ENCODE assay signal across 9 cellular contexts in the genomic region with DNA sequence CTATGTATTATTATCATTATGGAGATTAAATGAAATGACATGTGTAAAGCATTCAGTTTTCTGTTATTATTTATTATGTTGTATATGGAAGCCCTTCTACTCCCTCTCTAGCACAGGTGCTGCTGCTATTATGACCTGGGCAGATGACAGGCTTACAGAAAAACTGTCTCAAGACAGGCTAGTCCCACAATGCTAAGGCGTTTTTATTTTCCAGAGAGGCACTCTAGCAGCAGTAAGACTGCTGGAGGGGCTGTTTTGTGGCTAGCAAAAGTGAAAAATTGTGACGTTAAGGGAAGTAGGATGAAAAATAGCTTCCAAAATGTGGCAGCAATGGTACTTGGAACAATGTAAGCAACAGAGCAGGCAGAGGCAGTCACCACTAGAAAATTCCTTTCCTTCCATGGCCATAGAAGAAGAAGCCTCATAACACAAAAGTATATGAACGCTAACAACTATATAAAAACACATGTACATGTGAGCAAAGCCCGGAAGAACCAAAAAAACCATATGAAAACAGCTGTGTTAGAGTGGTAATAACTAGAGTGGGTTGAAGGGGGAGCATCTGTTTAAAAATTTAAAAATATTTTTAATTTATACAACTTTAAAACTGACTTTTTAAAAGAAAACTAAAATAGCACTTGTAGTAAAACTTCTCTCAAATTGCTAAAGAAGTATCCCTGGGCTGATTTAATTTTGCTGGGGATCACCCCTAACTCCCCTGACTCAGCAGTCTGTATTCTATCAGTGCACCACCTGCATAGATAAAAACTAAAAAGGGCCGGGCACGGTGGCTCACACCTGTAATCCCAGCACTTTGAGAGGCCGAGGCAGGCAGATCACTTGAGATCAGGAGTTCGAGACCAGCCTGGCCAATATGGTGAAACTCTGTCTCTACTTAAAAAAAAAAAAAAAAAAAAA. TPM values are rescaled to one million over a fixed set of nuclear protein-coding genes. Genes with fewer than 3 reads are reported as not detected.
DNase-seq lines count a peak whose midpoint lies in the region; ATAC-seq and TF ChIP-seq lines count a peak whose summit lies in the region.
"Had no signal": no experiment of that assay in that cellular context is flagged by ENCODE, and none has a peak within 500 bp of the region (broad histone marks: within the 10 kb centered on the region; RNA-seq: fewer than 3 reads in every experiment).

No MANE protein-coding gene starts in this region.

- peaks cover 23 to 81% (median 53%) of the 10 kb centered on the region in 4 donors for H3K4me1 ChIP-seq in stomach

- no peaks in the 10 kb centered on the region for H3K27me3 ChIP-seq in stomach

- H3K27ac ChIP-seq in stomach = peak overlapping the region in 4 of 5 donors; percentile 24 to 67 (median 48)

- peak overlapping the region; percentile 1 for H3K27ac Mint-ChIP-seq in activated T-cell treated with anti-CD3 and anti-CD28 coated beads, Interleukin-2, amount 50 U/mL, for 72 hours
- H3K27ac Mint-ChIP-seq in activated T-helper 1 cell treated with anti-CD3 and anti-CD28 coated beads, Interleukin-12 subunit alpha, Interleukin-12 subunit beta, Interleukin-2, Interleukin-4 antibody, amounts not matched to agents 30 ng/mL and 10 ng/mL and 1 ng/mL, durations not matched to agents 14 hours and 24 hours and 36 hours = peak overlapping the region; percentile 3

- WGBS in stomach, 5 donors = 38 to 54% (median 42%) methylated on average over 8 of the region's 8 CpGs

- TF ChIP-seq POLR2A in stomach (IDR thresholded peaks at IDR 0.05) = no peak

- no peak for TF ChIP-seq EP300 in stomach (IDR thresholded peaks at IDR 0.05)

- H3K36me3 ChIP-seq in stomach = no peaks in the 10 kb centered on the region

- H3K4me3 Mint-ChIP-seq in activated T-cell treated with anti-CD3 and anti-CD28 coated beads, Interleukin-2, amount 50 U/mL, for 72 hours = peak overlapping the region; percentile 5 to 8
- H3K4me3 Mint-ChIP-seq in activated T-helper 1 cell treated with anti-CD3 and anti-CD28 coated beads, Interleukin-12 subunit alpha, Interleukin-12 subunit beta, Interleukin-2, Interleukin-4 antibody, amounts not matched to agents 30 ng/mL and 10 ng/mL and 1 ng/mL, durations not matched to agents 14 hours and 24 hours and 36 hours = no peak overlapping the region

- no peaks in the 10 kb centered on the region for H3K27me3 Mint-ChIP-seq in activated T-cell treated with anti-CD3 and anti-CD28 coated beads, Interleukin-2, amount 50 U/mL, for 72 hours (ENCODE audit: low read depth)
- no peaks in the 10 kb centered on the region for H3K27me3 Mint-ChIP-seq in activated T-helper 1 cell treated with anti-CD3 and anti-CD28 coated beads, Interleukin-12 subunit alpha, Interleukin-12 subunit beta, Interleukin-2, Interleukin-4 antibody, amounts not matched to agents 30 ng/mL and 10 ng/mL and 1 ng/mL, durations not matched to agents 14 hours and 24 hours and 36 hours (ENCODE audit: insufficient read depth)

- no peaks in the 10 kb centered on the region for H3K9me3 ChIP-seq in stomach

- no peaks in the 10 kb centered on the region for H3K36me3 Mint-ChIP-seq in activated T-cell treated with anti-CD3 and anti-CD28 coated beads, Interleukin-2, amount 50 U/mL, for 72 hours (ENCODE audit: insufficient read depth in 2 of 2)
- peaks cover 5% of the 10 kb centered on the region for H3K36me3 Mint-ChIP-seq in activated T-helper 1 cell treated with anti-CD3 and anti-CD28 coated beads, Interleukin-12 subunit alpha, Interleukin-12 subunit beta, Interleukin-2, Interleukin-4 antibody, amounts not matched to agents 30 ng/mL and 10 ng/mL and 1 ng/mL, durations not matched to agents 14 hours and 24 hours and 36 hours (ENCODE audit: low read depth)

- ATAC-seq in activated T-cell treated with anti-CD3 and anti-CD28 coated beads, Interleukin-2, amount 50 U/mL, for 72 hours (replicated peaks in 1 of 2) = no peak
- ATAC-seq in left ventricle myocardium superior (peak; percentile 46), HG03469 (IDR thresholded peaks at IDR 0.05; ENCODE audit: unreplicated experiment) (no peak), GM18502 (IDR thresholded peaks at IDR 0.05; ENCODE audit: poor library complexity, unreplicated experiment) (no peak)

- H3K9me3 Mint-ChIP-seq in activated T-cell treated with anti-CD3 and anti-CD28 coated beads, Interleukin-2, amount 50 U/mL, for 72 hours = no peaks in the 10 kb centered on the region
- no peaks in the 10 kb centered on the region for H3K9me3 Mint-ChIP-seq in activated T-helper 1 cell treated with anti-CD3 and anti-CD28 coated beads, Interleukin-12 subunit alpha, Interleukin-12 subunit beta, Interleukin-2, Interleukin-4 antibody, amounts not matched to agents 30 ng/mL and 10 ng/mL and 1 ng/mL, durations not matched to agents 14 hours and 24 hours and 36 hours

- peaks cover 46% of the 10 kb centered on the region for H3K4me1 Mint-ChIP-seq in activated T-cell treated with anti-CD3 and anti-CD28 coated beads, Interleukin-2, amount 50 U/mL, for 72 hours (ENCODE audit: low read depth)
- H3K4me1 Mint-ChIP-seq in activated T-helper 1 cell treated with anti-CD3 and anti-CD28 coated beads, Interleukin-12 subunit alpha, Interleukin-12 subunit beta, Interleukin-2, Interleukin-4 antibody, amounts not matched to agents 30 ng/mL and 10 ng/mL and 1 ng/mL, durations not matched to agents 14 hours and 24 hours and 36 hours (ENCODE audit: low read depth) = peaks cover 20% of the 10 kb centered on the region

- no peak for TF ChIP-seq CTCF in stomach (IDR thresholded peaks at IDR 0.05)

- no peak for DNase-seq in activated T-cell treated with anti-CD3 and anti-CD28 coated beads, Interleukin-2, amount 50 U/mL, for 72 hours
- DNase-seq in activated T-cell treated with anti-CD3 and anti-CD28 coated beads for 4 hours (no peak), left ventricle myocardium superior (no peak), stomach (no peak), EL (no peak)
- DNase-seq in activated T-helper 1 cell treated with anti-CD3 and anti-CD28 coated beads, Interleukin-12 subunit alpha, Interleukin-12 subunit beta, Interleukin-2, Interleukin-4 antibody, amounts not matched to agents 30 ng/mL and 10 ng/mL and 1 ng/mL, durations not matched to agents 14 hours and 24 hours and 36 hours (ENCODE audit: low spot score) = no peak
- DNase-seq: NCI-H2081 treated with DMSO at 0.1 percent for 48 hours had no signal

- intact Hi-C loops in activated T-helper 1 cell treated with anti-CD3 and anti-CD28 coated beads, Interleukin-12 subunit alpha, Interleukin-12 subunit beta, Interleukin-2, Interleukin-4 antibody, amounts not matched to agents 30 ng/mL and 10 ng/mL and 1 ng/mL, durations not matched to agents 14 hours and 24 hours and 36 hours (cut with micrococcal nuclease) = no loop called here
- intact Hi-C loops in left ventricle myocardium superior (cut with micrococcal nuclease) (no loop called here), stomach (cut with DNase I; ENCODE audit: low total_unique reads) (no loop called here)

- no peak overlapping the region for H3K4me3 ChIP-seq in stomach

RNA-seq across cellular contexts. Expression of a gene that starts 30.7 kb away (rescaled TPM):
- 10 to 100 TPM; 60.7 to 66.0 TPM for total RNA-seq in activated T-cell treated with anti-CD3 and anti-CD28 coated beads, Interleukin-2, amount 50 U/mL, for 72 hours
- total RNA-seq in activated T-helper 1 cell treated with anti-CD3 and anti-CD28 coated beads, Interleukin-12 subunit alpha, Interleukin-12 subunit beta, Interleukin-2, Interleukin-4 antibody, amounts not matched to agents 30 ng/mL and 10 ng/mL and 1 ng/mL, durations not matched to agents 14 hours and 24 hours and 36 hours = 90.5 and 93.1 TPM in 2 replicates
- 51.9 TPM for total RNA-seq in left ventricle myocardium superior
- total RNA-seq in stomach = 100 to 1,000 TPM in 3 of 5 donors, 10 to 100 TPM in 2; 74.5 to 196 (median 100) TPM
- 10 to 100 TPM; 24.7 to 53.0 (median 42.3) TPM for polyA plus RNA-seq in stomach
